Comparison of ENCODE assay signal across 8 cellular contexts in genomic region chr13:52968074-52968700, GRCh38.
A peak's percentile ranks its signal among the peaks of the same experiment; 100 is the strongest.
DNase-seq lines count a peak whose midpoint lies in the region; ATAC-seq and TF ChIP-seq lines count a peak whose summit lies in the region.

No MANE protein-coding gene starts in this region.

- CTCF ChIA-PET in PC-9 (lab: Charles Lee), result interaction anchor here (0.7 to 1.4 kb wide), 6 partner anchors 13 to 398 kb away, joined by 3 to 25 read pairs (median 3); no protein-coding TSS in a partner anchor

- H3K9me3 ChIP-seq in PC-9 (ENCODE audit: insufficient read depth, low read depth), result no peaks in the 10 kb centered on the region
- no peaks in the 10 kb centered on the region for H3K9me3 ChIP-seq in tibial nerve

- H3K79me2 ChIP-seq in GM23338 (replicated peaks; ENCODE audit: insufficient read depth), result no peaks in the 10 kb centered on the region
- no peaks in the 10 kb centered on the region for H3K79me2 ChIP-seq in PC-9 (ENCODE audit: low read depth)

- H3K4me3 ChIP-seq in GM23338 (no peak overlapping the region), PC-9 (no peak overlapping the region), foreskin fibroblast (ENCODE audit: low read depth in 1 of 2, low read length in 2 of 2) (no peak overlapping the region), tibial nerve (no peak overlapping the region)

- peaks cover 3% of the 10 kb centered on the region for H3K4me1 Mint-ChIP-seq in GM23338
- no peaks in the 10 kb centered on the region for H3K4me1 Mint-ChIP-seq in activated T-cell treated with anti-CD3 and anti-CD28 coated beads, Interleukin-2, amount 50 U/mL, for 72 hours (ENCODE audit: low read depth)

- peaks cover 3% of the 10 kb centered on the region for H3K27me3 ChIP-seq in GM23338 (ENCODE audit: insufficient read depth)
- H3K27me3 ChIP-seq in PC-9 (ENCODE audit: insufficient read depth, low read depth), result 0 out of 2 replicates have a peak, but pooled peaks cover under 1% of the 10 kb centered on the region
- H3K27me3 ChIP-seq in tibial nerve, result no peaks in the 10 kb centered on the region

- ATAC-seq in GM23338 (peak; percentile 100), omental fat pad (ENCODE audit: low FRiP score) (peak; percentile 37)
- ATAC-seq in activated T-cell treated with anti-CD3 and anti-CD28 coated beads, Interleukin-2, amount 50 U/mL, for 72 hours (replicated peaks in 1 of 2), result peak; percentile 81 to 86

- TF ChIP-seq EP300 in tibial nerve (IDR thresholded peaks at IDR 0.05), result peak in 1 of 2 donors; percentile 11

- H3K9me2 ChIP-seq in GM23338 (ENCODE audit: insufficient read depth), result no peaks in the 10 kb centered on the region
- no peaks in the 10 kb centered on the region for H3K9me2 ChIP-seq in PC-9 (ENCODE audit: insufficient read depth)

- no TSS peak for BruUV-seq in PC-9 (replicated peaks; lab: Mats Ljungman, UMichigan)

- DNase-seq in ELR (ENCODE audit: low read depth), result peak; percentile 68
- peak; percentile 98 for DNase-seq in GM23338 (ENCODE audit: low spot score)
- peak; percentile 81 for DNase-seq in Kasumi-1 (lab: John Stamatoyannopoulos, UW)
- peak; percentile 58 to 67 for DNase-seq in PC-9
- DNase-seq in activated T-cell treated with anti-CD3 and anti-CD28 coated beads, Interleukin-2, amount 50 U/mL, for 72 hours, result peak; percentile 67 to 69
- DNase-seq in foreskin fibroblast, result peak; percentile 7 to 33
- peak; percentile 31 for DNase-seq in omental fat pad (ENCODE audit: low spot score)
- peak; percentile 59 to 78 for DNase-seq in tibial nerve (ENCODE audit: low spot score in 2 of 2)

- H2AFZ ChIP-seq in GM23338 (no peak overlapping the region), PC-9 (no peak overlapping the region)

- no peak overlapping the region for H3K27ac Mint-ChIP-seq in GM23338
- no peak overlapping the region for H3K27ac Mint-ChIP-seq in activated T-cell treated with anti-CD3 and anti-CD28 coated beads, Interleukin-2, amount 50 U/mL, for 72 hours

- H4K20me1 ChIP-seq in GM23338 (replicated peaks; ENCODE audit: insufficient read depth), result no peaks in the 10 kb centered on the region
- H4K20me1 ChIP-seq in PC-9 (ENCODE audit: insufficient read depth), result no peaks in the 10 kb centered on the region; the same call in 1 of the 2 replicates

- H3K27ac ChIP-seq in GM23338 (ENCODE audit: low read depth), result no peak overlapping the region
- H3K27ac ChIP-seq in PC-9, result no peak overlapping the region
- H3K27ac ChIP-seq in tibial nerve, result no peak overlapping the region

- H3K36me3 Mint-ChIP-seq in GM23338 (ENCODE audit: low read depth), result no peaks in the 10 kb centered on the region
- no peaks in the 10 kb centered on the region for H3K36me3 Mint-ChIP-seq in activated T-cell treated with anti-CD3 and anti-CD28 coated beads, Interleukin-2, amount 50 U/mL, for 72 hours (ENCODE audit: insufficient read depth in 2 of 2)

- H3K27me3 Mint-ChIP-seq in GM23338 (ENCODE audit: insufficient read depth, low read depth, poor library complexity), result peaks cover 2% of the 10 kb centered on the region
- H3K27me3 Mint-ChIP-seq in activated T-cell treated with anti-CD3 and anti-CD28 coated beads, Interleukin-2, amount 50 U/mL, for 72 hours (ENCODE audit: low read depth), result no peaks in the 10 kb centered on the region

- H3K4me2 ChIP-seq in GM23338, result no peak overlapping the region
- no peak overlapping the region for H3K4me2 ChIP-seq in PC-9

- no peaks in the 10 kb centered on the region for H3K36me3 ChIP-seq in GM23338 (ENCODE audit: insufficient read depth)
- no peaks in the 10 kb centered on the region for H3K36me3 ChIP-seq in PC-9 (ENCODE audit: low read depth)
- H3K36me3 ChIP-seq in tibial nerve, result no peaks in the 10 kb centered on the region

- 25 to 26% methylated on average over 13 of the region's 13 CpGs for WGBS in tibial nerve, 2 donors

- no peak for TF ChIP-seq POLR2A in tibial nerve (IDR thresholded peaks at IDR 0.05)

- H3F3A ChIP-seq in GM23338 (replicated peaks; ENCODE audit: low read depth) (no peaks in the 10 kb centered on the region), PC-9 (ENCODE audit: insufficient read depth, low read depth) (no peaks in the 10 kb centered on the region)

- H3K4me3 Mint-ChIP-seq in GM23338, result no peak overlapping the region
- H3K4me3 Mint-ChIP-seq in activated T-cell treated with anti-CD3 and anti-CD28 coated beads, Interleukin-2, amount 50 U/mL, for 72 hours, result no peak overlapping the region

- POLR2A ChIA-PET in PC-9 (lab: Charles Lee; ENCODE audit: unreplicated experiment), result no interaction called here

- H3K4me1 ChIP-seq in GM23338 (ENCODE audit: insufficient read depth), result peaks cover 14% of the 10 kb centered on the region
- no peaks in the 10 kb centered on the region for H3K4me1 ChIP-seq in PC-9 (replicated peaks; ENCODE audit: insufficient read depth)
- H3K4me1 ChIP-seq in tibial nerve, result peaks cover 0 to 4% (median 0%) of the 10 kb centered on the region in 4 donors

- H3K9me3 Mint-ChIP-seq in GM23338, result no peaks in the 10 kb centered on the region
- H3K9me3 Mint-ChIP-seq in activated T-cell treated with anti-CD3 and anti-CD28 coated beads, Interleukin-2, amount 50 U/mL, for 72 hours, result no peaks in the 10 kb centered on the region

- intact Hi-C loops in PC-9 (cut with micrococcal nuclease; ENCODE audit: unreplicated experiment), result loop anchor here (1.0 to 5.0 kb wide), 3 partner anchors 184 to 359 kb away; no protein-coding TSS in a partner anchor

- TF ChIP-seq CTCF in GM23338 (conservative IDR thresholded peaks at IDR 0.05; ENCODE audit: low read depth in 2 of 2) (peak; percentile 99), PC-9 (conservative IDR thresholded peaks at IDR 0.05) (peak; percentile 93), foreskin fibroblast (IDR thresholded peaks at IDR 0.05; ENCODE audit: low read depth, low read length) (peak; percentile 87), omental fat pad (IDR thresholded peaks at IDR 0.05) (no peak), tibial nerve (IDR thresholded peaks at IDR 0.05) (peak; percentile 68 to 83 (median 81))

TF ChIP-seq in GM23338, 12 proteins besides CTCF, POLR2A, EP300 and RAD21 (continues in another document):
- no peak for TF ChIP-seq EZH2phosphoT487 (IDR thresholded peaks at IDR 0.05; ENCODE audit: unreplicated experiment)
- no peak for TF ChIP-seq POLR2AphosphoS5 (IDR thresholded peaks at IDR 0.05; ENCODE audit: low read depth)
- TF ChIP-seq STAT1 (IDR thresholded peaks at IDR 0.05; ENCODE audit: unreplicated experiment), result no peak
- TF ChIP-seq ZNF114 (CRISPR knock-in tag; IDR thresholded peaks at IDR 0.05), result no peak
- TF ChIP-seq ZNF331 (CRISPR knock-in tag; IDR thresholded peaks at IDR 0.05; ENCODE audit: low read depth), result no peak
- TF ChIP-seq JUNB (IDR thresholded peaks at IDR 0.05; ENCODE audit: unreplicated experiment), result no peak
- TF ChIP-seq ETS1 (IDR thresholded peaks at IDR 0.05), result no peak
- TF ChIP-seq NANOG (IDR thresholded peaks at IDR 0.05; ENCODE audit: borderline replicate concordance), result no peak
- TF ChIP-seq REST (IDR thresholded peaks at IDR 0.05; ENCODE audit: unreplicated experiment), result peak; percentile 86

Comparison
In these comparisons a context has a peak if more than half of its experiments do, and no peak if none do; other contexts are left out.
1. DNase-seq: peak in every context shown above with its lines; median percentile 98 in GM23338; 81 in Kasumi-1; 68 in tibial nerve; 68 in ELR; 68 in activated T-cell treated with anti-CD3 and anti-CD28 coated beads, Interleukin-2, amount 50 U/mL, for 72 hours; 62 in PC-9; 31 in omental fat pad; 20 in foreskin fibroblast.
2. ATAC-seq: peak in every context shown above with its lines; median percentile 100 in GM23338; 84 in activated T-cell treated with anti-CD3 and anti-CD28 coated beads, Interleukin-2, amount 50 U/mL, for 72 hours; 37 in omental fat pad.
3. CTCF ChIP-seq: peak in GM23338 (2 of 2), PC-9 (single experiment), foreskin fibroblast (single experiment) and tibial nerve (5 of 5); none in omental fat pad (0 of 3).